In genomic region chr10:24938076-24938475, GRCh38 we compare ENCODE assay signal across 21 cellular contexts. TPM values are rescaled to one million over a fixed set of nuclear protein-coding genes. Genes with fewer than 3 reads are reported as not detected.
"Had no signal": no experiment of that assay in that cellular context is flagged by ENCODE, and none has a peak within 500 bp of the region (broad histone marks: within the 10 kb centered on the region; RNA-seq: fewer than 3 reads in every experiment).

No MANE protein-coding gene starts in this region.

- H3K4me3 Mint-ChIP-seq: IgD-negative memory B cell had no signal

- H3K4me3 ChIP-seq: K562 had no signal

- H3K27ac ChIP-seq: HL-60, RWPE1 had no signal

- H3K9me3 Mint-ChIP-seq: IgD-negative memory B cell had no signal

- H3K27me3 Mint-ChIP-seq: IgD-negative memory B cell had no signal

- ATAC-seq: Panc1 had no signal

- DNase-seq: MV-4-11, NCI-H1048, NCI-H1105, NCI-H1417, NCI-H1436 treated with DMSO at 0.1 percent for 48 hours, NCI-H1694, NCI-H187 treated with DMSO at 0.1 percent for 48 hours, NCI-H2029 treated with DMSO at 0.1 percent for 48 hours, NCI-H2227 treated with DMSO at 0.1 percent for 48 hours, NCI-H510A, NCI-H524 treated with DMSO at 0.1 percent for 48 hours, NCI-H69, NCI-H774, SHP77, SK-N-SH had no signal

- H3K27ac Mint-ChIP-seq: IgD-negative memory B cell had no signal

- H3K4me1 Mint-ChIP-seq: IgD-negative memory B cell had no signal

- H3K9me3 ChIP-seq: SK-N-SH had no signal

RNA-seq across cellular contexts. Expression of gene PRTFDC1, which starts 14.3 kb away (rescaled TPM):
- total RNA-seq: MCF 10A had no signal
- polyA plus RNA-seq: IgD-negative memory B cell had no signal
